Comparison of ENCODE assay signal across 8 cellular contexts in genomic region chr14:52313493-52313881, GRCh38. TPM values are rescaled to one million over a fixed set of nuclear protein-coding genes. Genes with fewer than 3 reads are reported as not detected.
DNase-seq lines count a peak whose midpoint lies in the region; ATAC-seq, FAIRE-seq and TF ChIP-seq lines count a peak whose summit lies in the region.

No MANE protein-coding gene starts in this region.

- in situ Hi-C loops in GM12878 (cut with MboI), result no loop called here

- FAIRE-seq in GM12878 (lab: Jason Lieb, UNC) (no peak), frontal cortex (lab: Jason Lieb, UNC) (no peak)

- H3K27me3 ChIP-seq in cardiac muscle cell (peaks cover 81% of the 10 kb centered on the region), GM12878 (replicated peaks in 1 of 2; ENCODE audit: control insufficient read depth in 2 of 2, insufficient read depth in 2 of 2, low read length in 1 of 2) (peaks cover 13 to 25% of the 10 kb centered on the region in 2 experiments), lower lobe of right lung (ENCODE audit: low read depth) (peaks cover 4% of the 10 kb centered on the region)

- CTCF ChIA-PET in GM12878 (lab: Yijun Ruan, JAX), result no interaction called here

- H3K9me3 Mint-ChIP-seq in type B pancreatic cell, result no peaks in the 10 kb centered on the region

- H3K4me1 Mint-ChIP-seq in type B pancreatic cell (ENCODE audit: unreplicated experiment), result peaks cover 19% of the 10 kb centered on the region

- RAD21 ChIA-PET in GM12878 (lab: Charles Lee; ENCODE audit: unreplicated experiment), result no interaction called here

- TF ChIP-seq CTCF in cardiac muscle cell (IDR thresholded peaks at IDR 0.05; ENCODE audit: low read depth, low read length) (no peak), GM12878 (IDR thresholded peaks at IDR 0.05 in 2 of 3, conservative IDR thresholded peaks at IDR 0.05 in 1 of 3; ENCODE audit: control insufficient read depth in 2 of 3, extremely low read depth in 1 of 3, insufficient read depth in 1 of 3, low read depth in 3 of 3, low read length in 3 of 3) (no peak), lower lobe of right lung (IDR thresholded peaks at IDR 0.05) (no peak), type B pancreatic cell (conservative IDR thresholded peaks at IDR 0.05) (no peak)

- H3K36me3 ChIP-seq in cardiac muscle cell (no peaks in the 10 kb centered on the region), GM12878 (ENCODE audit: control insufficient read depth in 2 of 2, insufficient read depth in 2 of 2, low read length in 1 of 2) (no peaks in the 10 kb centered on the region), lower lobe of right lung (no peaks in the 10 kb centered on the region)

- intact Hi-C loops in cardiac septum (cut with DNase I) (no loop called here), GM12878 (cut with micrococcal nuclease; ENCODE audit: unreplicated experiment) (no loop called here), lower lobe of right lung (cut with DNase I) (no loop called here)

- no peak overlapping the region for H2AFZ ChIP-seq in GM12878 (ENCODE audit: control insufficient read depth, low read depth, low read length)

- peak overlapping the region; percentile 46 for H3K27ac Mint-ChIP-seq in type B pancreatic cell

- ATAC-seq in GM12878 (no peak), lower lobe of right lung (no peak)

- POLR2A ChIA-PET in GM12878 (lab: Charles Lee), result no interaction called here

- H3K9me3 ChIP-seq in cardiac muscle cell (ENCODE audit: low read depth) (no peaks in the 10 kb centered on the region), GM12878 (replicated peaks; ENCODE audit: control insufficient read depth, insufficient read depth, low read length) (peaks cover 7% of the 10 kb centered on the region; the same call in 2 of the 3 replicates), lower lobe of right lung (no peaks in the 10 kb centered on the region)

- TF ChIP-seq RAD21 in GM12878 (IDR thresholded peaks at IDR 0.05; ENCODE audit: insufficient read depth, low read depth, low read length), result no peak

- H3K4me3 Mint-ChIP-seq in type B pancreatic cell, result peak overlapping the region; percentile 97

- no TSS peak for BruUV-seq in GM12878 (replicated peaks; lab: Mats Ljungman, UMichigan)

- no peaks in the 10 kb centered on the region for H3K4me1 ChIP-seq in cardiac muscle cell (ENCODE audit: low read depth)
- H3K4me1 ChIP-seq in GM12878 (ENCODE audit: control insufficient read depth, insufficient read depth, low read length), result peaks cover 27% of the 10 kb centered on the region
- H3K4me1 ChIP-seq in lower lobe of right lung, result peaks cover 35% of the 10 kb centered on the region

- H3K4me2 ChIP-seq in GM12878 (ENCODE audit: control insufficient read depth, insufficient read depth), result peak overlapping the region; percentile 89

- H3K36me3 Mint-ChIP-seq in type B pancreatic cell, result no peaks in the 10 kb centered on the region

- TF ChIP-seq EP300 in GM12878 (IDR thresholded peaks at IDR 0.05; ENCODE audit: borderline replicate concordance in 1 of 2, control insufficient read depth in 1 of 2, low read depth in 2 of 2, low read length in 2 of 2), result no peak

- DNase-seq in cardiac muscle cell (ENCODE audit: low read depth in 1 of 2, low spot score in 1 of 2) (peak in 1 of 2 donors; percentile 50), cardiac septum (ENCODE audit: low spot score) (no peak), GM12878 (ENCODE audit: low read depth, low spot score) (no peak), lower lobe of right lung (no peak), type B pancreatic cell (ENCODE audit: extremely low spot score, unreplicated experiment) (no peak), NCI-H187 treated with DMSO at 0.1 percent for 48 hours (lab: John Stamatoyannopoulos, UW) (no peak), frontal cortex (ENCODE audit: low spot score in 2 of 2) (no peak), medulla oblongata (ENCODE audit: extremely low spot score) (no peak)

- no peak overlapping the region for H3K9ac ChIP-seq in GM12878 (ENCODE audit: control insufficient read depth, insufficient read depth, low read length)

- TF ChIP-seq POLR2A in GM12878 (IDR thresholded peaks at IDR 0.05; ENCODE audit: low read depth, low read length), result no peak

- no peaks in the 10 kb centered on the region for H3K79me2 ChIP-seq in GM12878 (ENCODE audit: control insufficient read depth, insufficient read depth, low read length)

- H3K27me3 Mint-ChIP-seq in type B pancreatic cell, result peaks cover 75% of the 10 kb centered on the region

- 58% methylated on average over 10 of the region's 10 CpGs for WGBS in GM12878 (ENCODE audit: insufficient coverage, insufficient replicate concordance, low lambda C conversion rate, missing lambda C conversion rate)

- H3K4me3 ChIP-seq in cardiac muscle cell, result peak overlapping the region; percentile 33
- no peak overlapping the region; the same call in 1 of the 2 replicates for H3K4me3 ChIP-seq in GM12878
- peak overlapping the region; percentile 68 for H3K4me3 ChIP-seq in lower lobe of right lung

- no peaks in the 10 kb centered on the region for H4K20me1 ChIP-seq in GM12878 (ENCODE audit: control insufficient read depth, insufficient read depth)

- H3K27ac ChIP-seq in cardiac muscle cell (no peak overlapping the region), GM12878 (ENCODE audit: control insufficient read depth, insufficient read depth) (no peak overlapping the region), lower lobe of right lung (peak overlapping the region; percentile 84)

- SMC1A ChIA-PET in GM12878 (lab: Charles Lee; ENCODE audit: uncharacterized antibody, unreplicated experiment), result no interaction called here

TF ChIP-seq in GM12878, 131 proteins besides CTCF, POLR2A, EP300 and RAD21 (continues in another document):
- TF ChIP-seq, protein P1, sequence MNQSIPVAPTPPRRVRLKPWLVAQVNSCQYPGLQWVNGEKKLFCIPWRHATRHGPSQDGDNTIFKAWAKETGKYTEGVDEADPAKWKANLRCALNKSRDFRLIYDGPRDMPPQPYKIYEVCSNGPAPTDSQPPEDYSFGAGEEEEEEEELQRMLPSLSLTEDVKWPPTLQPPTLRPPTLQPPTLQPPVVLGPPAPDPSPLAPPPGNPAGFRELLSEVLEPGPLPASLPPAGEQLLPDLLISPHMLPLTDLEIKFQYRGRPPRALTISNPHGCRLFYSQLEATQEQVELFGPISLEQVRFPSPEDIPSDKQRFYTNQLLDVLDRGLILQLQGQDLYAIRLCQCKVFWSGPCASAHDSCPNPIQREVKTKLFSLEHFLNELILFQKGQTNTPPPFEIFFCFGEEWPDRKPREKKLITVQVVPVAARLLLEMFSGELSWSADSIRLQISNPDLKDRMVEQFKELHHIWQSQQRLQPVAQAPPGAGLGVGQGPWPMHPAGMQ (IDR thresholded peaks at IDR 0.05; ENCODE audit: borderline replicate concordance), result no peak
- TF ChIP-seq CREB1 (IDR thresholded peaks at IDR 0.05; ENCODE audit: low read depth), result no peak
- no peak for TF ChIP-seq SIX5 (IDR thresholded peaks at IDR 0.05; ENCODE audit: low read depth, low read length, severe bottlenecking)
- no peak for TF ChIP-seq ETV6 (conservative IDR thresholded peaks at IDR 0.05 in 1 of 2, IDR thresholded peaks at IDR 0.05 in 1 of 2; ENCODE audit: borderline replicate concordance in 1 of 2, low read depth in 1 of 2)
- TF ChIP-seq MYC (IDR thresholded peaks at IDR 0.05; ENCODE audit: insufficient read depth, insufficient read length, insufficient replicate concordance, low read length, severe bottlenecking), result no peak
- TF ChIP-seq IKZF2 (IDR thresholded peaks at IDR 0.05), result no peak

RNA-seq across cellular contexts. Expression of gene PTGER2, which starts 0.6 kb away (rescaled TPM):
- total RNA-seq in cardiac muscle cell (not detected in 2 replicates), cardiac septum (0.75 TPM), GM12878 (2014; rRNA removed) (0.71 and 1.6 TPM in 2 replicates), GM12878 (2014; rRNA removed; fragmentation: Illumina TruSeq; extraction: Trizol) (0.31 and 0.32 TPM in 2 replicates), GM12878 (2021) (0.37 and 0.77 TPM in 2 replicates), lower lobe of right lung (6.2 TPM), type B pancreatic cell (ENCODE audit: low replicate concordance) (3.0 and 7.1 TPM in 2 replicates), frontal cortex (under 0.01 TPM)
- polyA plus RNA-seq in cardiac muscle cell (not detected in 2 replicates), GM12878 (2011; rRNA removed) (0.27 and 0.29 TPM in 2 replicates), GM12878 (2014; fragmentation: Illumina TruSeq; extraction: Trizol) (0.35 and 0.38 TPM in 2 replicates), GM12878 (2014; fragmentation: Nextera tagmentation; extraction: Ambion mirVana) (under 1 TPM; 0.03 to 0.20 TPM), GM12878 (2014; rRNA removed) (0.35 and 0.74 TPM in 2 replicates), GM12878 (2016; fragmentation: Nextera tagmentation; extraction: Ambion mirVana) (under 1 TPM; 0.17 to 0.53 TPM)
- total RNA-seq in GM12878 (2013; cell fraction: nucleolus; rRNA removed), result 0.24 and 0.35 TPM in 2 replicates
- not detected for polyA plus RNA-seq in GM12878 (2011; ENCODE audit: low read depth)
- polyA plus RNA-seq in GM12878 (2011; cell fraction: cytosol; rRNA removed), result 0.15 and 0.30 TPM in 2 replicates
- 0.28 and 0.44 TPM in 2 replicates for polyA plus RNA-seq in GM12878 (2011; cell fraction: nucleus; rRNA removed)
- polyA plus RNA-seq in GM12878 (2012), result 0.08 and 0.18 TPM in 2 replicates
- polyA minus RNA-seq in GM12878 (2011; rRNA and poly(A)+ RNA removed), result 0.05 and 0.29 TPM in 2 replicates
- polyA minus RNA-seq in GM12878 (2011; cell fraction: cytosol; rRNA and poly(A)+ RNA removed), result not detected in 2 replicates
- 0.12 and 0.48 TPM in 2 replicates for polyA minus RNA-seq in GM12878 (2011; cell fraction: nucleus; rRNA and poly(A)+ RNA removed)

RNA-seq across cellular contexts. Expression of gene PTGDR, which starts 46.0 kb away (rescaled TPM):
- total RNA-seq in cardiac muscle cell, result not detected in 2 replicates
- not detected in 2 replicates for polyA plus RNA-seq in cardiac muscle cell
- 0.51 TPM for total RNA-seq in cardiac septum
- not detected in 2 replicates for total RNA-seq in GM12878 (2013; cell fraction: nucleolus; rRNA removed)
- total RNA-seq in GM12878 (2014; rRNA removed), result not detected in 2 replicates
- not detected in 2 replicates for total RNA-seq in GM12878 (2014; rRNA removed; fragmentation: Illumina TruSeq; extraction: Trizol)
- not detected in 2 replicates for total RNA-seq in GM12878 (2021)
- not detected for polyA plus RNA-seq in GM12878 (2011; ENCODE audit: low read depth)
- polyA plus RNA-seq in GM12878 (2011; rRNA removed), result not detected in 2 replicates
- polyA plus RNA-seq in GM12878 (2011; cell fraction: cytosol; rRNA removed), result not detected in 2 replicates
- not detected in 2 replicates for polyA plus RNA-seq in GM12878 (2011; cell fraction: nucleus; rRNA removed)
- polyA plus RNA-seq in GM12878 (2012), result not detected in 2 replicates
- not detected in 2 replicates for polyA plus RNA-seq in GM12878 (2014; fragmentation: Illumina TruSeq; extraction: Trizol)
- not detected for polyA plus RNA-seq in GM12878 (2014; fragmentation: Nextera tagmentation; extraction: Ambion mirVana)
- not detected in 2 replicates for polyA plus RNA-seq in GM12878 (2014; rRNA removed)
- polyA plus RNA-seq in GM12878 (2016; fragmentation: Nextera tagmentation; extraction: Ambion mirVana), result not detected
- not detected in 2 replicates for polyA minus RNA-seq in GM12878 (2011; rRNA and poly(A)+ RNA removed)
- polyA minus RNA-seq in GM12878 (2011; cell fraction: cytosol; rRNA and poly(A)+ RNA removed), result not detected in 2 replicates
- polyA minus RNA-seq in GM12878 (2011; cell fraction: nucleus; rRNA and poly(A)+ RNA removed), result not detected in 2 replicates
- total RNA-seq in lower lobe of right lung, result 2.2 TPM
- 0.38 and 0.56 TPM in 2 replicates for total RNA-seq in type B pancreatic cell (ENCODE audit: low replicate concordance)
- 0.41 TPM for total RNA-seq in frontal cortex
